In the genomic region with DNA sequence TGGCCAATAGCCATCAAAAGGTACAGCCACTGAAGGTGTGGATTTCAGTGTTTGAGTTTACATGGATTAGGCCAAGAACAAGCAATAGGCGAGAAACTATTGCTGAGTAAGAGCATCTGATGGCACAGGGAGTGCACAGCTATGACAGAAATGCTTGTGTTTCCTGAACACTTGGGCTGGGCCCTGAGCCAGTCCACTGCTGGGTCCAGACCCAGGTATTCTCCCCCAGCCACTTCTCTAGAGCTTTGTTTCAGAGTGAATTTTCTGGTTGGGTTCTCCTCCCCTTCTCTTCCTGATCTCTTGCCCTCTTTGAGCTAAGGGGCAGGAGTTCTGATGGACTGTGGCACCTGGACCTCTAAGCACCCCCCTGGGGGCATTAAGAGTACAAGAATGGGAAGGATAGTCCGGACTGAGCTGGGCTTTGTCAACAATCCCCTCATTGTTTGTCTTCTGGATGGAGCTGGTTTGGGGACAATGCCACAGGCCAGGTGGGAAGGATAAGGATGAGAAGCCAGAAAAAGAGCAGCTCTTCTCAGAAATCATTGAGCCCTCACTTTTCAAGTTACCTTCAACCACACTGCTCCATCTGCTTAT, we compare ENCODE assay signal across 13 cellular contexts. TPM values are rescaled to one million over a fixed set of nuclear protein-coding genes. Genes with fewer than 3 reads are reported as not detected.
DNase-seq lines count a peak whose midpoint lies in the region; TF ChIP-seq lines count a peak whose summit lies in the region.
"Had no signal": no experiment of that assay in that cellular context is flagged by ENCODE, and none has a peak within 500 bp of the region (broad histone marks: within the 10 kb centered on the region; RNA-seq: fewer than 3 reads in every experiment).

No MANE protein-coding gene starts in this region.

- in situ Hi-C loops in HAP-1 (cut with MboI; ENCODE audit: low sequenced_read_pairs), result no loop called here

- no peak overlapping the region for H2AFZ ChIP-seq in neural progenitor cell (replicated peaks)

- no peak overlapping the region for H3K4me2 ChIP-seq in neural progenitor cell
- H3K4me2 ChIP-seq: A549 had no signal

- no peaks in the 10 kb centered on the region for H3K36me3 Mint-ChIP-seq in neural progenitor cell
- H3K36me3 Mint-ChIP-seq: CD4-positive, alpha-beta memory T cell had no signal

- TF ChIP-seq CTCF in neural progenitor cell (IDR thresholded peaks at IDR 0.05), result no peak

- H3K4me1 Mint-ChIP-seq in neural progenitor cell, result no peaks in the 10 kb centered on the region

- H3K36me3 ChIP-seq in HUES6 (ENCODE audit: control insufficient read depth, insufficient read depth, low read length), result no peaks in the 10 kb centered on the region
- no peaks in the 10 kb centered on the region for H3K36me3 ChIP-seq in SJCRH30
- H3K36me3 ChIP-seq in neural progenitor cell, result no peaks in the 10 kb centered on the region
- no peaks in the 10 kb centered on the region for H3K36me3 ChIP-seq in HAP-1 (replicated peaks)
- H3K36me3 ChIP-seq: BE2C had no signal

- peak; percentile 61 to 81 for DNase-seq in SJCRH30
- peak; percentile 39 for DNase-seq in mesenteric fat pad (ENCODE audit: low spot score)
- peak; percentile 62 for DNase-seq in neural progenitor cell (ENCODE audit: low spot score)
- no peak for DNase-seq in NK-92 (lab: John Stamatoyannopoulos, UW; ENCODE audit: unreplicated experiment)
- DNase-seq in stimulated activated CD4-positive, alpha-beta T cell treated with anti-CD3 and anti-CD28 coated beads, Interleukin-15, amount 100 ng/mL, for 24 hours, result no peak
- no peak for DNase-seq in HAP-1 (ENCODE audit: low spot score in 2 of 2)
- DNase-seq: BE2C; CD4-positive, alpha-beta memory T cell; DMS79 had no signal

- H3K9me3 ChIP-seq in HUES6 (ENCODE audit: control insufficient read depth, insufficient read depth, low read depth, low read length) (no peaks in the 10 kb centered on the region), SJCRH30 (replicated peaks) (no peaks in the 10 kb centered on the region), neural progenitor cell (ENCODE audit: low read depth) (no peaks in the 10 kb centered on the region), HAP-1 (no peaks in the 10 kb centered on the region)
- H3K9me3 ChIP-seq: A549, BE2C had no signal

- no peaks in the 10 kb centered on the region for H3K79me2 ChIP-seq in neural progenitor cell (ENCODE audit: low read depth)

- H3K4me3 ChIP-seq in HUES6 (ENCODE audit: low read depth, low read length), result no peak overlapping the region
- H3K4me3 ChIP-seq in SJCRH30, result no peak overlapping the region
- H3K4me3 ChIP-seq in neural progenitor cell, result no peak overlapping the region
- no peak overlapping the region for H3K4me3 ChIP-seq in HAP-1
- H3K4me3 ChIP-seq: A549 had no signal

- peaks cover 5% of the 10 kb centered on the region for H3K9me3 Mint-ChIP-seq in neural progenitor cell

- peaks cover 100% of the 10 kb centered on the region for H3K27me3 ChIP-seq in HUES6 (ENCODE audit: control insufficient read depth, insufficient read depth, low read length)
- no peaks in the 10 kb centered on the region for H3K27me3 ChIP-seq in SJCRH30
- peaks cover 100% of the 10 kb centered on the region for H3K27me3 ChIP-seq in neural progenitor cell
- H3K27me3 ChIP-seq in HAP-1 (ENCODE audit: low read depth), result peaks cover 92% of the 10 kb centered on the region
- H3K27me3 ChIP-seq: BE2C had no signal

- no peaks in the 10 kb centered on the region for H3F3A ChIP-seq in neural progenitor cell (ENCODE audit: low read depth)

- H3K9ac ChIP-seq in HUES6 (ENCODE audit: low read length), result peak overlapping the region; percentile 3
- no peak overlapping the region for H3K9ac ChIP-seq in neural progenitor cell

- no peak overlapping the region for H3K4me3 Mint-ChIP-seq in neural progenitor cell
- H3K4me3 Mint-ChIP-seq: CD4-positive, alpha-beta memory T cell had no signal

- peaks cover 92% of the 10 kb centered on the region for H3K27me3 Mint-ChIP-seq in neural progenitor cell (ENCODE audit: insufficient read depth, low read depth)

- no peak overlapping the region for H3K27ac Mint-ChIP-seq in neural progenitor cell
- H3K27ac Mint-ChIP-seq: CD4-positive, alpha-beta memory T cell had no signal

- H4K20me1 ChIP-seq in neural progenitor cell (ENCODE audit: low read depth), result peaks cover 29% of the 10 kb centered on the region

- no peak overlapping the region for H3K27ac ChIP-seq in HUES6 (ENCODE audit: low read depth, low read length)
- peak overlapping the region; percentile 2; the same call in 1 of the 2 replicates for H3K27ac ChIP-seq in SJCRH30
- no peak overlapping the region for H3K27ac ChIP-seq in neural progenitor cell
- H3K27ac ChIP-seq: A549, C4-2B had no signal

- H3K4me1 ChIP-seq in HUES6 (ENCODE audit: control insufficient read depth, insufficient read depth, low read length), result no peaks in the 10 kb centered on the region; the same call in 1 of the 2 replicates
- peaks cover 43% of the 10 kb centered on the region for H3K4me1 ChIP-seq in SJCRH30
- H3K4me1 ChIP-seq in neural progenitor cell, result no peaks in the 10 kb centered on the region
- H3K4me1 ChIP-seq in HAP-1, result peaks cover 10% of the 10 kb centered on the region

RNA-seq across cellular contexts. Expression of a gene that starts 8.3 kb away (rescaled TPM):
- total RNA-seq in SJCRH30 (2014; rRNA removed; shearing (Covaris generic)), result not detected in 2 replicates
- total RNA-seq in mesenteric fat pad, result 0.55 TPM
- total RNA-seq in neural progenitor cell (ENCODE audit: low replicate concordance), result not detected in 2 replicates
- total RNA-seq: CD4-positive, alpha-beta memory T cell; HepG2 had no signal

RNA-seq across cellular contexts. Expression of a gene that starts 12.4 kb away (rescaled TPM):
- 4.7 and 6.3 TPM in 2 replicates for total RNA-seq in SJCRH30 (2014; rRNA removed; shearing (Covaris generic))
- total RNA-seq in mesenteric fat pad (2.2 TPM), neural progenitor cell (ENCODE audit: low replicate concordance) (not detected in 2 replicates)
- total RNA-seq: CD4-positive, alpha-beta memory T cell; HepG2 had no signal

RNA-seq across cellular contexts. Expression of a gene that starts 13.0 kb away (rescaled TPM):
- 1.3 and 2.2 TPM in 2 replicates for total RNA-seq in SJCRH30 (2014; rRNA removed; shearing (Covaris generic))
- 0.74 TPM for total RNA-seq in mesenteric fat pad
- not detected in 2 replicates for total RNA-seq in neural progenitor cell (ENCODE audit: low replicate concordance)
- total RNA-seq: CD4-positive, alpha-beta memory T cell; HepG2 had no signal

RNA-seq across cellular contexts. Expression of a gene that starts 32.4 kb away (rescaled TPM):
- 0.05 TPM in 1 of 2 replicates, not detected in the other for total RNA-seq in SJCRH30 (2014; rRNA removed; shearing (Covaris generic))
- 0.35 TPM for total RNA-seq in mesenteric fat pad
- total RNA-seq in neural progenitor cell (ENCODE audit: low replicate concordance), result not detected in 2 replicates
- total RNA-seq: CD4-positive, alpha-beta memory T cell; HepG2 had no signal

RNA-seq across cellular contexts. Expression of a gene that starts 41.2 kb away (rescaled TPM):
- 5.6 and 7.1 TPM in 2 replicates for total RNA-seq in SJCRH30 (2014; rRNA removed; shearing (Covaris generic))
- total RNA-seq in mesenteric fat pad (0.42 TPM), neural progenitor cell (ENCODE audit: low replicate concordance) (not detected in 2 replicates)
- total RNA-seq: CD4-positive, alpha-beta memory T cell had no signal

Comparison
In these comparisons a context has a peak if more than half of its experiments do, and no peak if none do; other contexts are left out.
1. DNase-seq: peak in SJCRH30 (2 of 2), mesenteric fat pad (single experiment) and neural progenitor cell (single experiment); none in NK-92 (single experiment), stimulated activated CD4-positive, alpha-beta T cell treated with anti-CD3 and anti-CD28 coated beads, Interleukin-15, amount 100 ng/mL, for 24 hours (single experiment) and HAP-1 (0 of 2).